Comparison of ENCODE assay signal across 14 cellular contexts in genomic region chr13:75372923-75373841, GRCh38.
A peak's percentile ranks its signal among the peaks of the same experiment; 100 is the strongest.
DNase-seq lines count a peak whose midpoint lies in the region; ATAC-seq, FAIRE-seq and TF ChIP-seq lines count a peak whose summit lies in the region.
"Had no signal": no experiment of that assay in that cellular context is flagged by ENCODE, and none has a peak within 500 bp of the region (broad histone marks: within the 10 kb centered on the region; RNA-seq: fewer than 3 reads in every experiment).

No MANE protein-coding gene starts in this region.

- no peak for TF ChIP-seq CTCF in Caco-2 (IDR thresholded peaks at IDR 0.05; ENCODE audit: insufficient read depth in 1 of 2, low read depth in 1 of 2, low read length in 1 of 2, severe bottlenecking in 1 of 2, unreplicated experiment in 1 of 2)
- TF ChIP-seq CTCF in esophagus muscularis mucosa (IDR thresholded peaks at IDR 0.05) = no peak
- no peak for TF ChIP-seq CTCF in natural killer cell (IDR thresholded peaks at IDR 0.05)
- TF ChIP-seq CTCF in D721Med (IDR thresholded peaks at IDR 0.05; ENCODE audit: insufficient read depth, missing control alignments) = no peak

- POLR2A ChIA-PET in Caco-2 (lab: Charles Lee) = no interaction called here

- H3K9me3 ChIP-seq in Caco-2 = no peaks in the 10 kb centered on the region
- H3K9me3 ChIP-seq in esophagus muscularis mucosa = no peaks in the 10 kb centered on the region
- H3K9me3 ChIP-seq in mesenchymal stem cell (ENCODE audit: control insufficient read depth, low read length) = no peaks in the 10 kb centered on the region
- H3K9me3 ChIP-seq: HAP-1, SJSA1 had no signal

- H3K9me3 Mint-ChIP-seq in Caco-2 (ENCODE audit: unreplicated experiment) (no peaks in the 10 kb centered on the region), natural killer cell (no peaks in the 10 kb centered on the region)
- H3K9me3 Mint-ChIP-seq: activated CD4-positive, alpha-beta memory T cell treated with anti-CD3 and anti-CD28 coated beads for 36 hours; activated naive CD8-positive, alpha-beta T cell treated with anti-CD3 and anti-CD28 coated beads, Interleukin-2, amount 50 U/mL, for 24 hours; CD8-positive, alpha-beta memory T cell; stimulated activated naive CD8-positive, alpha-beta T cell treated with anti-CD3 and anti-CD28 coated beads, Interleukin-15, Interleukin-2, amounts not matched to agents 100 ng/mL and 50 ng/mL, for 24 hours had no signal

- no peak overlapping the region for H2BK15ac ChIP-seq in mesenchymal stem cell (ENCODE audit: low read depth, poor library complexity, severe bottlenecking)

- no peak overlapping the region for H2AK5ac ChIP-seq in mesenchymal stem cell (ENCODE audit: low read length, severe bottlenecking)

- H3K27me3 ChIP-seq in Caco-2 (replicated peaks; ENCODE audit: control insufficient read depth, insufficient read depth, low read length) = no peaks in the 10 kb centered on the region; the same call in 1 of the 2 replicates
- H3K27me3 ChIP-seq in esophagus muscularis mucosa = no peaks in the 10 kb centered on the region
- H3K27me3 ChIP-seq in mesenchymal stem cell (ENCODE audit: control insufficient read depth in 1 of 2, insufficient read depth in 1 of 2, low read length in 2 of 2) = no peaks in the 10 kb centered on the region
- H3K27me3 ChIP-seq: SJSA1 had no signal

- H4K91ac ChIP-seq in mesenchymal stem cell (ENCODE audit: low read length) = no peak overlapping the region

- H3K4me1 Mint-ChIP-seq in Caco-2 (ENCODE audit: low read depth, unreplicated experiment) (peaks cover 42% of the 10 kb centered on the region), natural killer cell (no peaks in the 10 kb centered on the region)
- H3K4me1 Mint-ChIP-seq: CD8-positive, alpha-beta memory T cell had no signal

- WGBS in esophagus muscularis mucosa = 52% methylated on average over 13 of the region's 13 CpGs
- WGBS in mesenchymal stem cell = 76% methylated on average over 12 of the region's 13 CpGs

- H3K27ac Mint-ChIP-seq in Caco-2 (ENCODE audit: unreplicated experiment) (peak overlapping the region; percentile 32), natural killer cell (no peak overlapping the region)
- H3K27ac Mint-ChIP-seq: activated CD4-positive, alpha-beta memory T cell treated with anti-CD3 and anti-CD28 coated beads for 36 hours; activated naive CD8-positive, alpha-beta T cell treated with anti-CD3 and anti-CD28 coated beads, Interleukin-2, amount 50 U/mL, for 24 hours; stimulated activated naive CD8-positive, alpha-beta T cell treated with anti-CD3 and anti-CD28 coated beads, Interleukin-15, Interleukin-2, amounts not matched to agents 100 ng/mL and 50 ng/mL, for 24 hours had no signal

- H3K79me1 ChIP-seq in mesenchymal stem cell (replicated peaks; ENCODE audit: low read length, poor library complexity, severe bottlenecking) = peaks cover 4% of the 10 kb centered on the region

- no peak overlapping the region for H3K18ac ChIP-seq in mesenchymal stem cell (ENCODE audit: low read depth in 1 of 2, low read length in 2 of 2)

- ATAC-seq in GM21619 (IDR thresholded peaks at IDR 0.05; ENCODE audit: unreplicated experiment) (no peak), natural killer cell (no peak)

- H2AFZ ChIP-seq in mesenchymal stem cell (ENCODE audit: low read depth, low read length) = no peak overlapping the region

- no peak for FAIRE-seq in D721Med (lab: Jason Lieb, UNC)

- peak overlapping the region; percentile 22 to 44 (median 31) for H3K27ac ChIP-seq in esophagus muscularis mucosa (replicated peaks in 1 of 4)
- no peak overlapping the region for H3K27ac ChIP-seq in mesenchymal stem cell (ENCODE audit: low read length, poor library complexity, severe bottlenecking)
- H3K27ac ChIP-seq: SJSA1 had no signal

- no peak overlapping the region for H3K4me3 Mint-ChIP-seq in Caco-2 (ENCODE audit: unreplicated experiment)
- no peak overlapping the region for H3K4me3 Mint-ChIP-seq in natural killer cell
- H3K4me3 Mint-ChIP-seq: activated CD4-positive, alpha-beta memory T cell treated with anti-CD3 and anti-CD28 coated beads for 36 hours; activated naive CD8-positive, alpha-beta T cell treated with anti-CD3 and anti-CD28 coated beads, Interleukin-2, amount 50 U/mL, for 24 hours; CD8-positive, alpha-beta memory T cell; stimulated activated naive CD8-positive, alpha-beta T cell treated with anti-CD3 and anti-CD28 coated beads, Interleukin-15, Interleukin-2, amounts not matched to agents 100 ng/mL and 50 ng/mL, for 24 hours had no signal

- H3K4me3 ChIP-seq in Caco-2 (ENCODE audit: low read depth, low read length) = no peak overlapping the region
- H3K4me3 ChIP-seq in esophagus muscularis mucosa = no peak overlapping the region
- H3K4me3 ChIP-seq in mesenchymal stem cell (ENCODE audit: insufficient read depth in 1 of 2, low read depth in 1 of 2, low read length in 2 of 2) = no peak overlapping the region
- H3K4me3 ChIP-seq: HAP-1, SJSA1 had no signal

- H2BK12ac ChIP-seq in mesenchymal stem cell (ENCODE audit: low read length in 2 of 2) = no peak overlapping the region

- CTCF ChIA-PET in Caco-2 (lab: Charles Lee) = interaction anchor here (0.6 to 6.3 kb wide), 9 partner anchors 9 to 109 kb away, joined by 3 to 34 read pairs (median 3); partner anchors contain the start of gene TBC1D4

- H3K4me1 ChIP-seq in Caco-2 (peaks cover 74% of the 10 kb centered on the region), esophagus muscularis mucosa (peaks cover 16 to 40% (median 35%) of the 10 kb centered on the region in 4 donors), mesenchymal stem cell (ENCODE audit: control insufficient read depth, insufficient read depth, low read depth, low read length) (peaks cover 3% of the 10 kb centered on the region)

- H3K27me3 Mint-ChIP-seq in Caco-2 (ENCODE audit: insufficient read depth, unreplicated experiment) (no peaks in the 10 kb centered on the region), natural killer cell (ENCODE audit: low read depth in 2 of 2) (no peaks in the 10 kb centered on the region)
- H3K27me3 Mint-ChIP-seq: activated CD4-positive, alpha-beta memory T cell treated with anti-CD3 and anti-CD28 coated beads for 36 hours; stimulated activated naive CD8-positive, alpha-beta T cell treated with anti-CD3 and anti-CD28 coated beads, Interleukin-15, Interleukin-2, amounts not matched to agents 100 ng/mL and 50 ng/mL, for 24 hours had no signal

- peak overlapping the region; percentile 57 for H3K9ac ChIP-seq in mesenchymal stem cell (ENCODE audit: low read length)

- peaks cover 28% of the 10 kb centered on the region for H3K36me3 Mint-ChIP-seq in Caco-2 (ENCODE audit: insufficient read depth, unreplicated experiment)
- H3K36me3 Mint-ChIP-seq in natural killer cell = no peaks in the 10 kb centered on the region
- H3K36me3 Mint-ChIP-seq: activated CD4-positive, alpha-beta memory T cell treated with anti-CD3 and anti-CD28 coated beads for 36 hours; CD8-positive, alpha-beta memory T cell had no signal

- intact Hi-C loops in Caco-2 (cut with micrococcal nuclease; ENCODE audit: unreplicated experiment) (loop anchor here (2.0 to 10.0 kb wide), 3 partner anchors 110 to 262 kb away; partner anchors contain the start of genes LMO7, TBC1D4 and UCHL3), esophagus muscularis mucosa (cut with DNase I) (loop anchor here (2.0 kb wide), 2 partner anchors 110 to 176 kb away; partner anchors contain the start of genes TBC1D4 and UCHL3), natural killer cell (cut with micrococcal nuclease) (loop anchor here (1.0 kb wide), 1 partner anchor 176 kb away; the partner anchor contains the start of gene UCHL3)

- no peak overlapping the region for H3K23ac ChIP-seq in mesenchymal stem cell (ENCODE audit: low read length in 2 of 2)

- TF ChIP-seq POLR2A in esophagus muscularis mucosa (IDR thresholded peaks at IDR 0.05; ENCODE audit: low read depth) = no peak

- no peak overlapping the region for H3K14ac ChIP-seq in mesenchymal stem cell (ENCODE audit: low read length in 2 of 2)

- H3K36me3 ChIP-seq in Caco-2 (ENCODE audit: control insufficient read depth, insufficient read depth, low read length) = 0 out of 2 replicates have a peak, but pooled peaks cover 2% of the 10 kb centered on the region
- H3K36me3 ChIP-seq in esophagus muscularis mucosa = no peaks in the 10 kb centered on the region
- H3K36me3 ChIP-seq in mesenchymal stem cell (ENCODE audit: control insufficient read depth in 1 of 2, insufficient read depth in 2 of 2, low read depth in 1 of 2, low read length in 2 of 2) = no peaks in the 10 kb centered on the region
- H3K36me3 ChIP-seq: HAP-1, SJSA1 had no signal

- no peak overlapping the region for H2BK5ac ChIP-seq in mesenchymal stem cell (ENCODE audit: low read depth, low read length, poor library complexity, severe bottlenecking)

- BruUV-seq in Caco-2 (replicated peaks; lab: Mats Ljungman, UMichigan) = no TSS peak

- no peak overlapping the region for H4K8ac ChIP-seq in mesenchymal stem cell (ENCODE audit: low read length)

- TF ChIP-seq EP300 in esophagus muscularis mucosa (IDR thresholded peaks at IDR 0.05) = no peak

- H2BK120ac ChIP-seq in mesenchymal stem cell (ENCODE audit: low read depth, low read length) = no peak overlapping the region

- no peak overlapping the region for H3K4ac ChIP-seq in mesenchymal stem cell (ENCODE audit: low read depth in 1 of 2, low read length in 2 of 2)

- H3K4me2 ChIP-seq in mesenchymal stem cell (ENCODE audit: low read length, poor library complexity, severe bottlenecking) = no peak overlapping the region

- DNase-seq in Caco-2 = no peak
- DNase-seq in NCI-H2227 treated with DMSO at 0.1 percent for 48 hours (lab: John Stamatoyannopoulos, UW) = peak; percentile 9
- DNase-seq in esophagus muscularis mucosa (ENCODE audit: extremely low spot score) = no peak
- DNase-seq in mesenchymal stem cell = no peak
- no peak for DNase-seq in cerebellar nuclear complex (lab: John Stamatoyannopoulos, UW)
- no peak for DNase-seq in natural killer cell
- no peak for DNase-seq in D721Med (ENCODE audit: insufficient read length, low spot score)
- DNase-seq: activated CD4-positive, alpha-beta memory T cell treated with anti-CD3 and anti-CD28 coated beads for 36 hours; activated naive CD8-positive, alpha-beta T cell treated with anti-CD3 and anti-CD28 coated beads, Interleukin-2, amount 50 U/mL, for 24 hours had no signal
